10 cellular contexts compared by ENCODE assay signal in the genomic region with DNA sequence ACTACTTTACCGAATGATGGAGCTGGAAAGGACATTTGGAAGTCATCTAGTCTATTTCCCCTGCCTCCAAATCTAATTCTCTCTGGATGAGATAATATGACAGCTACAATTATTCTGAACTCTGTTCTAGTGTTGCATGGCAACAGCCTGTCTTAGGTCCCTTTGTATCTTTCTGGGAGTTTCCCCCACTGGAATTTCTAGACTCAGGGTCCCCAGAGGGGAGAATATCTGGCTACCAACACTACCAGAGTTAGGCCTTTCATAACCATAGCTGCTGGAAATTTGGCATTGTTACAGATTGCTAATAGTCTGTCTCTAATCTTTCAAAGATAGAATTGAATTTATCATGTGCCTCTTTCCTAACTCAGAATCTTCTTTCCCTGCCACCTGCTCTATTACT. TPM values are rescaled to one million over a fixed set of nuclear protein-coding genes. Genes with fewer than 3 reads are reported as not detected.
DNase-seq lines count a peak whose midpoint lies in the region; ATAC-seq and TF ChIP-seq lines count a peak whose summit lies in the region.
"Had no signal": no experiment of that assay in that cellular context is flagged by ENCODE, and none has a peak within 500 bp of the region (broad histone marks: within the 10 kb centered on the region; RNA-seq: fewer than 3 reads in every experiment).

No MANE protein-coding gene starts in this region.

- H3K9me3 ChIP-seq in Peyer's patch (no peaks in the 10 kb centered on the region), esophagus squamous epithelium (no peaks in the 10 kb centered on the region), smooth muscle cell (replicated peaks; ENCODE audit: low read depth) (no peaks in the 10 kb centered on the region)
- H3K9me3 ChIP-seq: SJSA1 had no signal

- peaks cover 85% of the 10 kb centered on the region for H4K20me1 ChIP-seq in smooth muscle cell (ENCODE audit: low read depth)

- TF ChIP-seq POLR2A in Peyer's patch (IDR thresholded peaks at IDR 0.05) (no peak), esophagus squamous epithelium (IDR thresholded peaks at IDR 0.05) (no peak)

- peak overlapping the region; percentile 91 for H3K4me2 ChIP-seq in smooth muscle cell
- H3K4me2 ChIP-seq: neural progenitor cell had no signal

- no peaks in the 10 kb centered on the region for H3F3A ChIP-seq in smooth muscle cell (ENCODE audit: low read depth)

- H3K27ac ChIP-seq in Peyer's patch (peak overlapping the region; percentile 12 to 39 (median 25)), esophagus squamous epithelium (peak overlapping the region in 3 of 4 donors; percentile 67 to 93 (median 81)), smooth muscle cell (ENCODE audit: low read depth) (peak overlapping the region; percentile 65)
- H3K27ac ChIP-seq: neural progenitor cell, SJSA1 had no signal

- no peak overlapping the region for H3K9ac ChIP-seq in smooth muscle cell (ENCODE audit: low read depth)
- H3K9ac ChIP-seq: neural progenitor cell had no signal

- H2AFZ ChIP-seq in smooth muscle cell (ENCODE audit: low read depth) = no peak overlapping the region
- H2AFZ ChIP-seq: neural progenitor cell had no signal

- H3K79me2 ChIP-seq in smooth muscle cell (ENCODE audit: low read depth) = peaks cover 94% of the 10 kb centered on the region

- H3K36me3 ChIP-seq in Peyer's patch (no peaks in the 10 kb centered on the region), esophagus squamous epithelium (no peaks in the 10 kb centered on the region), smooth muscle cell (ENCODE audit: low read depth) (no peaks in the 10 kb centered on the region)
- H3K36me3 ChIP-seq: neural progenitor cell had no signal

- H3K4me1 ChIP-seq in Peyer's patch (peaks cover 0 to 9% (median 5%) of the 10 kb centered on the region in 4 donors), esophagus squamous epithelium (peaks cover 10 to 93% (median 38%) of the 10 kb centered on the region in 3 donors), smooth muscle cell (ENCODE audit: low read depth) (peaks cover 6% of the 10 kb centered on the region)

- H3K27me3 ChIP-seq in Peyer's patch = no peaks in the 10 kb centered on the region
- H3K27me3 ChIP-seq in esophagus squamous epithelium = no peaks in the 10 kb centered on the region
- H3K27me3 ChIP-seq in smooth muscle cell (ENCODE audit: low read depth) = no peaks in the 10 kb centered on the region
- H3K27me3 ChIP-seq: neural progenitor cell, SJSA1 had no signal

- no peak for ATAC-seq in HG03175 (IDR thresholded peaks at IDR 0.05; ENCODE audit: unreplicated experiment)
- no peak for ATAC-seq in sciatic nerve

- intact Hi-C loops in esophagus squamous epithelium (cut with DNase I) (no loop called here), sciatic nerve (cut with DNase I) (no loop called here)

- H3K4me3 ChIP-seq in GM12865 (ENCODE audit: low read depth, low read length) = peak overlapping the region; percentile 58
- peak overlapping the region in 2 of 4 donors; percentile 13 to 14 for H3K4me3 ChIP-seq in Peyer's patch
- peak overlapping the region in 1 of 4 donors; percentile 40 for H3K4me3 ChIP-seq in esophagus squamous epithelium
- H3K4me3 ChIP-seq in smooth muscle cell = no peak overlapping the region
- H3K4me3 ChIP-seq: neural progenitor cell, SJSA1 had no signal

- DNase-seq in GM12865 (ENCODE audit: low read depth) (no peak), Peyer's patch (no peak), esophagus squamous epithelium (lab: John Stamatoyannopoulos, UW) (no peak), smooth muscle cell (lab: John Stamatoyannopoulos, UW; ENCODE audit: unreplicated experiment) (no peak), SKM-1 treated with dmso at 0.1 percent for 144 hours (lab: John Stamatoyannopoulos, UW; ENCODE audit: unreplicated experiment) (no peak), sciatic nerve (ENCODE audit: low spot score) (no peak)
- DNase-seq: NCI-H1694 had no signal

- TF ChIP-seq CTCF in GM12865 (IDR thresholded peaks at IDR 0.05; ENCODE audit: insufficient read depth, low read depth, low read length, missing control alignments) (no peak), Peyer's patch (IDR thresholded peaks at IDR 0.05) (no peak), esophagus squamous epithelium (IDR thresholded peaks at IDR 0.05) (no peak), smooth muscle cell (IDR thresholded peaks at IDR 0.05; ENCODE audit: borderline replicate concordance, insufficient read depth, poor library complexity, severe bottlenecking) (no peak)

- 28 to 29% methylated on average over 1 of the region's 1 CpG for WGBS in esophagus squamous epithelium, 2 donors
- whole genome bisulfite sequencing in smooth muscle cell (ENCODE audit: low lambda C conversion rate) = 57% methylated on average over 1 of the region's 1 CpG

RNA-seq across cellular contexts. Expression of a gene that starts 4.5 kb away (rescaled TPM):
- total RNA-seq in Peyer's patch = 100 to 1,000 TPM in 1 of 4 donors, 10 to 100 TPM in 3; 22.4 to 126 (median 33.4) TPM
- total RNA-seq in esophagus squamous epithelium = 100 to 1,000 TPM in 3 of 4 donors, 10 to 100 TPM in 1; 62.4 to 158 (median 133) TPM
- total RNA-seq in smooth muscle cell = 355 and 379 TPM in 2 replicates
- polyA plus RNA-seq in smooth muscle cell = 292 and 416 TPM in 2 replicates
- total RNA-seq in sciatic nerve = 325 TPM

Comparison
In these comparisons a context has a peak if more than half of its experiments do, and no peak if none do; other contexts are left out.
1. H3K27ac ChIP-seq: peak in every context shown above with its lines; median percentile 81 in esophagus squamous epithelium; 65 in smooth muscle cell; 25 in Peyer's patch.